Comparison of ENCODE assay signal across 9 cellular contexts in genomic region chr9:70120834-70121510, GRCh38.
DNase-seq lines count a peak whose midpoint lies in the region; ATAC-seq and TF ChIP-seq lines count a peak whose summit lies in the region.
"Had no signal": no experiment of that assay in that cellular context is flagged by ENCODE, and none has a peak within 500 bp of the region (broad histone marks: within the 10 kb centered on the region; RNA-seq: fewer than 3 reads in every experiment).

No MANE protein-coding gene starts in this region.

- H3K9ac ChIP-seq in endodermal cell (ENCODE audit: extremely low read depth, low read length, poor library complexity, severe bottlenecking) = no peak overlapping the region

- no peaks in the 10 kb centered on the region for H3K27me3 ChIP-seq in endodermal cell (ENCODE audit: control insufficient read depth, insufficient read depth, low read length, poor library complexity, severe bottlenecking)

- 80 to 83% methylated on average over 5 of the region's 5 CpGs for WGBS in endodermal cell (ENCODE audit: insufficient coverage in 1 of 2, insufficient read length in 1 of 2), 2 experiments

- no peaks in the 10 kb centered on the region for H3K36me3 Mint-ChIP-seq in endodermal cell (ENCODE audit: low read depth)
- no peaks in the 10 kb centered on the region for H3K36me3 Mint-ChIP-seq in activated T-helper 17 cell treated with anti-CD3 and anti-CD28 coated beads, Interleukin-2, amount 50 U/mL, for 72 hours (ENCODE audit: low read depth)

- H3K79me2 ChIP-seq in OCI-LY7 (ENCODE audit: insufficient read depth, low read depth, low read length) = no peaks in the 10 kb centered on the region

- no peaks in the 10 kb centered on the region for H3K27me3 Mint-ChIP-seq in endodermal cell (ENCODE audit: insufficient read depth)
- H3K27me3 Mint-ChIP-seq in activated T-helper 17 cell treated with anti-CD3 and anti-CD28 coated beads, Interleukin-2, amount 50 U/mL, for 72 hours = peaks cover 3% of the 10 kb centered on the region

- peaks cover 10% of the 10 kb centered on the region for H3K4me1 Mint-ChIP-seq in endodermal cell
- H3K4me1 Mint-ChIP-seq in activated T-helper 17 cell treated with anti-CD3 and anti-CD28 coated beads, Interleukin-2, amount 50 U/mL, for 72 hours = no peaks in the 10 kb centered on the region
- H3K4me1 Mint-ChIP-seq: neural crest cell had no signal

- H3K4me1 ChIP-seq in endodermal cell (ENCODE audit: control insufficient read depth, insufficient read depth, low read length) = no peaks in the 10 kb centered on the region
- no peaks in the 10 kb centered on the region for H3K4me1 ChIP-seq in OCI-LY7 (ENCODE audit: insufficient read depth, low read length, poor library complexity, severe bottlenecking)

- no peak overlapping the region for H3K4me3 Mint-ChIP-seq in endodermal cell
- H3K4me3 Mint-ChIP-seq in activated T-helper 17 cell treated with anti-CD3 and anti-CD28 coated beads, Interleukin-2, amount 50 U/mL, for 72 hours = no peak overlapping the region
- H3K4me3 Mint-ChIP-seq: neural crest cell had no signal

- TF ChIP-seq CTCF in AG09319 (IDR thresholded peaks at IDR 0.05; ENCODE audit: low read depth, low read length) (peak; percentile 53), endodermal cell (conservative IDR thresholded peaks at IDR 0.05) (peak; percentile 63), OCI-LY7 (conservative IDR thresholded peaks at IDR 0.05; ENCODE audit: low read length) (no peak)

- CTCF ChIA-PET in OCI-LY7 (lab: Charles Lee; ENCODE audit: unreplicated experiment) = interaction anchor here (1.1 kb wide), 1 partner anchor 10 kb away, joined by 3 read pairs; no protein-coding TSS in a partner anchor

- ATAC-seq in activated T-helper 17 cell treated with anti-CD3 and anti-CD28 coated beads, Interleukin-2, amount 50 U/mL, for 72 hours (replicated peaks) = no peak
- ATAC-seq in GM19395 (IDR thresholded peaks at IDR 0.05; ENCODE audit: unreplicated experiment) = no peak

- H3K27ac Mint-ChIP-seq in endodermal cell = no peak overlapping the region
- no peak overlapping the region for H3K27ac Mint-ChIP-seq in activated T-helper 17 cell treated with anti-CD3 and anti-CD28 coated beads, Interleukin-2, amount 50 U/mL, for 72 hours

- no peak overlapping the region for H3K4me3 ChIP-seq in endodermal cell (ENCODE audit: low read length)
- no peak overlapping the region for H3K4me3 ChIP-seq in OCI-LY7 (ENCODE audit: low read depth, low read length, poor library complexity, severe bottlenecking)

- no peak overlapping the region for H3K4me2 ChIP-seq in OCI-LY7 (ENCODE audit: low read length)

- H3K27ac ChIP-seq in endodermal cell (ENCODE audit: low read depth, low read length) (no peak overlapping the region), OCI-LY7 (ENCODE audit: low read depth, low read length, poor library complexity, severe bottlenecking) (no peak overlapping the region)

- no TSS peak for BruUV-seq in OCI-LY7 (replicated peaks; lab: Mats Ljungman, UMichigan)

- no peaks in the 10 kb centered on the region for H4K20me1 ChIP-seq in OCI-LY7 (ENCODE audit: insufficient read depth, low read length)

- H3K36me3 ChIP-seq in endodermal cell (ENCODE audit: control insufficient read depth, insufficient read depth, low read length) (no peaks in the 10 kb centered on the region), OCI-LY7 (ENCODE audit: insufficient read depth, low read length) (no peaks in the 10 kb centered on the region)

- DNase-seq in AG09319 (ENCODE audit: extremely low read depth, low read depth) (peak; percentile 69), LHCN-M2 (ENCODE audit: low read depth) (peak; percentile 96), endodermal cell (peak; percentile 73), mucosa of gallbladder (ENCODE audit: low spot score) (peak; percentile 61), OCI-LY7 (ENCODE audit: low spot score) (no peak)
- DNase-seq in activated effector memory CD4-positive, alpha-beta T cell treated with anti-CD3 and anti-CD28 coated beads, Interleukin-2, amount 50 U/mL, for 16 hours = no peak

- no peaks in the 10 kb centered on the region for H3K9me2 ChIP-seq in OCI-LY7 (ENCODE audit: insufficient read depth, low read length)

- no peaks in the 10 kb centered on the region for H3K9me3 Mint-ChIP-seq in endodermal cell
- H3K9me3 Mint-ChIP-seq in activated T-helper 17 cell treated with anti-CD3 and anti-CD28 coated beads, Interleukin-2, amount 50 U/mL, for 72 hours = no peaks in the 10 kb centered on the region
- H3K9me3 Mint-ChIP-seq: neural crest cell had no signal

- POLR2A ChIA-PET in OCI-LY7 (lab: Charles Lee) = no interaction called here

- intact Hi-C loops in OCI-LY7 (cut with micrococcal nuclease; ENCODE audit: unreplicated experiment) = no loop called here

- no peaks in the 10 kb centered on the region for H3K9me3 ChIP-seq in endodermal cell (ENCODE audit: control insufficient read depth, low read length)
- H3K9me3 ChIP-seq in OCI-LY7 (ENCODE audit: low read length) = no peaks in the 10 kb centered on the region

- H2AFZ ChIP-seq in OCI-LY7 (ENCODE audit: low read length) = no peak overlapping the region

Comparison
In these comparisons a context has a peak if more than half of its experiments do, and no peak if none do; other contexts are left out.
1. DNase-seq: peak in AG09319 (single experiment), LHCN-M2 (single experiment), endodermal cell (single experiment) and mucosa of gallbladder (single experiment); none in activated effector memory CD4-positive, alpha-beta T cell treated with anti-CD3 and anti-CD28 coated beads, Interleukin-2, amount 50 U/mL, for 16 hours (single experiment) and OCI-LY7 (single experiment).